In the genomic region with DNA sequence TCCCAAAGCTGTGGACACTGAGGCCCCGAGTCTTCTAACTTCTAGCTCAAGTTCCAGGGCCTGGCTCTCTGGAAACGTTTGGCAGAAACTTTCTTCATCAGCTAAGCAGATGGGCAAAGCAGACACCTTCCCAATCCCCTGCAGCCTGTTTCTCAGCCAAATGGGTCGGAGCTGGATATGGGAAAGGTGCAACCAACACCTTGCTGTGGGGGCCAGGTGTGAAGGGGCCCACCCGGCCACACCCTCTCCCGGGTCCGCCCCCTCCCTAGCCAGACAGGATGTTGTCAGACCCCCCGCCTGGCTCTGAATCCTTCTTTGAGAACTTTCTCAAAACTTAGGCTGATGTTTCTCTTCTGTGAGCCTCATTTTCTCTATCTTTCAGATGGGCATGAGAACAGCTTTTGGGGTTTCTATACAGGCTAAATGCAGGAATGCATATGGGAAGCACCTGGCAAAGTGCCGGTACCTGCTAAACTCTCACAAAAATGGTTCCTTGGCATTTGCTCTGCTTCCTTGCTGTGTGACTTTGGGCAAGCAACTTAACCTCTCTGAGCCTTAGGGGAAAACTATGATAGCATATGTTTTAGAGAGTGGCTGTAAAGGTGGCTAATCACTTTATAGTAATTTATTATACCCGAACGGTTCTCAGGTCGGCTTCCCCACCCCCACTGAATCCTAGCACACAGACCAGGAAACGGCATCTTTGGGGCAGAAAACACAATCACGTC, we compare ENCODE assay signal across 11 cellular contexts. TPM values are rescaled to one million over a fixed set of nuclear protein-coding genes. Genes with fewer than 3 reads are reported as not detected.
DNase-seq lines count a peak whose midpoint lies in the region; ATAC-seq, FAIRE-seq and TF ChIP-seq lines count a peak whose summit lies in the region.
"Had no signal": no experiment of that assay in that cellular context is flagged by ENCODE, and none has a peak within 500 bp of the region (broad histone marks: within the 10 kb centered on the region; RNA-seq: fewer than 3 reads in every experiment).

No MANE protein-coding gene starts in this region.

- H3K27me3 ChIP-seq in SK-N-SH (ENCODE audit: insufficient read depth), result no peaks in the 10 kb centered on the region
- no peaks in the 10 kb centered on the region for H3K27me3 ChIP-seq in breast epithelium
- H3K27me3 ChIP-seq in lung (ENCODE audit: control insufficient read depth, insufficient read depth), result no peaks in the 10 kb centered on the region
- no peaks in the 10 kb centered on the region for H3K27me3 ChIP-seq in tibial nerve

- H3K9me3 ChIP-seq in SK-N-SH, result no peaks in the 10 kb centered on the region
- H3K9me3 ChIP-seq in breast epithelium, result no peaks in the 10 kb centered on the region
- H3K9me3 ChIP-seq in lung (ENCODE audit: control insufficient read depth in 2 of 2, insufficient read depth in 1 of 2, low read length in 1 of 2), result no peaks in the 10 kb centered on the region
- H3K9me3 ChIP-seq in tibial nerve, result no peaks in the 10 kb centered on the region

- no peak for ATAC-seq in SK-N-SH treated with all-trans-retinoic acid at 6 μM for 48 hours
- no peak for ATAC-seq in lung (ENCODE audit: insufficient read depth, low FRiP score)

- TF ChIP-seq EP300 in SK-N-SH (IDR thresholded peaks at IDR 0.05; ENCODE audit: borderline replicate concordance in 1 of 2, low read depth in 1 of 2, low read length in 1 of 2) (no peak), tibial nerve (IDR thresholded peaks at IDR 0.05) (no peak)

- peaks cover 54% of the 10 kb centered on the region for H3K79me2 ChIP-seq in SK-N-SH (ENCODE audit: insufficient read depth)

- peaks cover 3 to 6% of the 10 kb centered on the region in 2 experiments for H3K36me3 ChIP-seq in SK-N-SH (replicated peaks in 1 of 2; ENCODE audit: control insufficient read depth in 1 of 2, insufficient read depth in 2 of 2, low read length in 1 of 2)
- H3K36me3 ChIP-seq in breast epithelium, result no peaks in the 10 kb centered on the region
- H3K36me3 ChIP-seq in lung (ENCODE audit: control insufficient read depth in 2 of 2, insufficient read depth in 2 of 2, low read length in 2 of 2), result peaks cover 0 to 8% of the 10 kb centered on the region in 2 donors
- peaks cover 0 to 10% (median 0%) of the 10 kb centered on the region in 3 donors for H3K36me3 ChIP-seq in tibial nerve

- DNase-seq in SK-N-SH (no peak), breast epithelium (ENCODE audit: low spot score in 2 of 2) (no peak), lung (ENCODE audit: low spot score) (no peak), tibial nerve (ENCODE audit: low spot score in 2 of 2) (no peak), NCI-H82 treated with DMSO at 0.1 percent for 48 hours (lab: John Stamatoyannopoulos, UW; ENCODE audit: unreplicated experiment) (no peak), urothelium cell line (ENCODE audit: low spot score) (no peak)
- DNase-seq in activated effector memory CD4-positive, alpha-beta T cell treated with anti-CD3 and anti-CD28 coated beads, Interleukin-2, amount 50 U/mL, for 16 hours, result no peak
- DNase-seq: activated B cell treated with CpG ODN at 0.5 μM for 24 hours, erythroblast, naive B cell had no signal

- CTCF ChIA-PET in SK-N-SH (lab: Yijun Ruan, JAX), result interaction anchor here (0.6 to 22.2 kb wide), 7 partner anchors 27 to 194 kb away, joined by 3 to 807 read pairs (median 3); no protein-coding TSS in a partner anchor

- peak overlapping the region; percentile 97 for H3K4me2 ChIP-seq in SK-N-SH

- TF ChIP-seq RAD21 in SK-N-SH (IDR thresholded peaks at IDR 0.05; ENCODE audit: low read length), result no peak

- no peak for TF ChIP-seq CTCF in SK-N-SH (IDR thresholded peaks at IDR 0.05)
- TF ChIP-seq CTCF in breast epithelium (IDR thresholded peaks at IDR 0.05), result no peak
- no peak for TF ChIP-seq CTCF in lung (IDR thresholded peaks at IDR 0.05; ENCODE audit: control extremely low read depth, extremely low read depth)
- TF ChIP-seq CTCF in tibial nerve (IDR thresholded peaks at IDR 0.05), result no peak

- intact Hi-C loops in breast epithelium (cut with DNase I; ENCODE audit: low total_unique reads), result no loop called here

- no peaks in the 10 kb centered on the region for H3K9me2 ChIP-seq in SK-N-SH

- no peak for TF ChIP-seq POLR2A in breast epithelium (IDR thresholded peaks at IDR 0.05)
- TF ChIP-seq POLR2A in tibial nerve (IDR thresholded peaks at IDR 0.05), result no peak

- H3K4me1 ChIP-seq in SK-N-SH (ENCODE audit: control insufficient read depth in 1 of 2, insufficient read depth in 2 of 2, low read depth in 1 of 2, low read length in 1 of 2), result peaks cover 27 to 57% of the 10 kb centered on the region in 2 experiments
- peaks cover 13 to 16% of the 10 kb centered on the region in 2 donors for H3K4me1 ChIP-seq in breast epithelium
- peaks cover 0 to 19% of the 10 kb centered on the region in 2 donors for H3K4me1 ChIP-seq in lung (ENCODE audit: control insufficient read depth in 2 of 2, insufficient read depth in 2 of 2, low read length in 2 of 2)
- H3K4me1 ChIP-seq in tibial nerve, result peaks cover 0 to 89% (median 42%) of the 10 kb centered on the region in 4 donors

- H3K27ac ChIP-seq in SK-N-SH (ENCODE audit: low read depth in 2 of 2, low read length in 1 of 2), result peak overlapping the region; percentile 43 to 76
- H3K27ac ChIP-seq in breast epithelium, result peak overlapping the region in 1 of 2 donors; percentile 72
- H3K27ac ChIP-seq in lung (ENCODE audit: low read depth in 1 of 2, low read length in 1 of 2), result no peak overlapping the region
- peak overlapping the region; percentile 43 to 95 (median 77) for H3K27ac ChIP-seq in tibial nerve

- H3K4me3 ChIP-seq in SK-N-SH (ENCODE audit: low read depth in 2 of 2, low read length in 1 of 2), result peak overlapping the region; percentile 76 to 80
- H3K4me3 ChIP-seq in breast epithelium, result peak overlapping the region; percentile 41 to 72 (median 59)
- H3K4me3 ChIP-seq in lung, result peak overlapping the region; percentile 53
- H3K4me3 ChIP-seq in tibial nerve, result peak overlapping the region; percentile 54 to 61 (median 56)

- WGBS in SK-N-SH (ENCODE audit: low lambda C conversion rate), result 42% methylated on average over 13 of the region's 13 CpGs
- WGBS in lung, 2 donors, result 75 to 84% methylated on average over 13 of the region's 13 CpGs
- WGBS in tibial nerve, 2 donors, result 61 to 62% methylated on average over 13 of the region's 13 CpGs

- peaks cover 26% of the 10 kb centered on the region for H4K20me1 ChIP-seq in SK-N-SH (ENCODE audit: insufficient read depth)

- peak overlapping the region; percentile 91 for H3K9ac ChIP-seq in SK-N-SH

- H3F3A ChIP-seq in SK-N-SH (replicated peaks; ENCODE audit: insufficient read depth), result peaks cover 36% of the 10 kb centered on the region

- no peak overlapping the region for H2AFZ ChIP-seq in SK-N-SH (ENCODE audit: low read depth)

- no peak for FAIRE-seq in urothelium cell line (lab: Jason Lieb, UNC)

- POLR2A ChIA-PET in SK-N-SH (lab: Yijun Ruan, JAX), result interaction anchor here (0.7 to 4.2 kb wide), 7 partner anchors 10 to 85 kb away, joined by 3 to 27 read pairs (median 6); no protein-coding TSS in a partner anchor

TF ChIP-seq in SK-N-SH, 30 proteins besides CTCF, POLR2A, EP300 and RAD21:
- 0 out of 2 replicates have a peak, but pooled peaks have one; percentile 17 for TF ChIP-seq RCOR1 (IDR thresholded peaks at IDR 0.05; ENCODE audit: low read length)
- TF ChIP-seq, protein P1, sequence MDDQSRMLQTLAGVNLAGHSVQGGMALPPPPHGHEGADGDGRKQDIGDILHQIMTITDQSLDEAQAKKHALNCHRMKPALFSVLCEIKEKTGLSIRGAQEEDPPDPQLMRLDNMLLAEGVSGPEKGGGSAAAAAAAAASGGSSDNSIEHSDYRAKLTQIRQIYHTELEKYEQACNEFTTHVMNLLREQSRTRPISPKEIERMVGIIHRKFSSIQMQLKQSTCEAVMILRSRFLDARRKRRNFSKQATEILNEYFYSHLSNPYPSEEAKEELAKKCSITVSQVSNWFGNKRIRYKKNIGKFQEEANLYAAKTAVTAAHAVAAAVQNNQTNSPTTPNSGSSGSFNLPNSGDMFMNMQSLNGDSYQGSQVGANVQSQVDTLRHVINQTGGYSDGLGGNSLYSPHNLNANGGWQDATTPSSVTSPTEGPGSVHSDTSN (IDR thresholded peaks at IDR 0.05), result no peak

TF ChIP-seq in SK-N-SH treated with all-trans-retinoic acid at 6 μM for 48 hours, 23 proteins besides CTCF, POLR2A, EP300 and RAD21 (continues in another document):
- no peak for TF ChIP-seq ZFP3 (CRISPR knock-in tag; IDR thresholded peaks at IDR 0.05)
- no peak for TF ChIP-seq ZFP30 (CRISPR knock-in tag; IDR thresholded peaks at IDR 0.05)
- TF ChIP-seq, protein P2, sequence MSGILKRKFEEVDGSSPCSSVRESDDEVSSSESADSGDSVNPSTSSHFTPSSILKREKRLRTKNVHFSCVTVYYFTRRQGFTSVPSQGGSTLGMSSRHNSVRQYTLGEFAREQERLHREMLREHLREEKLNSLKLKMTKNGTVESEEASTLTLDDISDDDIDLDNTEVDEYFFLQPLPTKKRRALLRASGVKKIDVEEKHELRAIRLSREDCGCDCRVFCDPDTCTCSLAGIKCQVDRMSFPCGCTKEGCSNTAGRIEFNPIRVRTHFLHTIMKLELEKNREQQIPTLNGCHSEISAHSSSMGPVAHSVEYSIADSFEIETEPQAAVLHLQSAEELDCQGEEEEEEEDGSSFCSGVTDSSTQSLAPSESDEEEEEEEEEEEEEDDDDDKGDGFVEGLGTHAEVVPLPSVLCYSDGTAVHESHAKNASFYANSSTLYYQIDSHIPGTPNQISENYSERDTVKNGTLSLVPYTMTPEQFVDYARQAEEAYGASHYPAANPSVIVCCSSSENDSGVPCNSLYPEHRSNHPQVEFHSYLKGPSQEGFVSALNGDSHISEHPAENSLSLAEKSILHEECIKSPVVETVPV (CRISPR knock-in tag; IDR thresholded peaks at IDR 0.05), result no peak
- no peak for TF ChIP-seq ZC3H10 (CRISPR knock-in tag; IDR thresholded peaks at IDR 0.05)
- TF ChIP-seq ISL1 (CRISPR knock-in tag; IDR thresholded peaks at IDR 0.05), result no peak
- no peak for TF ChIP-seq ESRRG (CRISPR knock-in tag; IDR thresholded peaks at IDR 0.05)
- TF ChIP-seq OSR1 (CRISPR knock-in tag; IDR thresholded peaks at IDR 0.05), result no peak

RNA-seq across cellular contexts. Expression of a gene that starts 1.8 kb away (rescaled TPM):
- polyA plus RNA-seq in SK-N-SH (2012; rRNA removed) (3.7 and 6.2 TPM in 2 replicates), lung (10 to 100 TPM in 1 of 2 donors, 1 to 10 TPM in 1; 7.3 to 12.0 TPM)
- 2.2 and 3.9 TPM in 2 replicates for polyA plus RNA-seq in SK-N-SH (2012; cell fraction: cytosol; rRNA removed)
- 5.6 and 5.7 TPM in 2 replicates for polyA plus RNA-seq in SK-N-SH (2012; cell fraction: nucleus; rRNA removed)
- total RNA-seq in breast epithelium (1 to 10 TPM in 2 of 3 donors, under 1 TPM in 1; 0.80 to 5.0 (median 4.3) TPM), lung (1 to 10 TPM in 1 of 2 donors, under 1 TPM in 1; 0.74 to 3.6 TPM), tibial nerve (10 to 100 TPM in 1 of 4 donors, 1 to 10 TPM in 3; 4.2 to 14.4 (median 6.0) TPM)

RNA-seq across cellular contexts. Expression of a gene that starts 48.4 kb away (rescaled TPM):
- polyA plus RNA-seq in SK-N-SH (2012; rRNA removed) (30.2 and 55.0 TPM in 2 replicates), lung (10 to 100 TPM; 37.6 to 57.1 TPM)
- 37.4 and 52.4 TPM in 2 replicates for polyA plus RNA-seq in SK-N-SH (2012; cell fraction: cytosol; rRNA removed)
- polyA plus RNA-seq in SK-N-SH (2012; cell fraction: nucleus; rRNA removed), result 53.4 and 58.8 TPM in 2 replicates
- total RNA-seq in breast epithelium (100 to 1,000 TPM; 224 TPM), lung (10 to 100 TPM; 63.0 to 69.7 TPM), tibial nerve (100 to 1,000 TPM; 211 to 311 (median 272) TPM)

Comparison
In these comparisons a context has a peak if more than half of its experiments do, and no peak if none do; other contexts are left out.
1. H3K27ac ChIP-seq: peak in SK-N-SH (2 of 2) and tibial nerve (4 of 4); none in lung (0 of 2).
2. Peak in every context shown above with its lines, with median percentiles within 50 percentile points of each other: H3K4me3 ChIP-seq.